26 cellular contexts compared by ENCODE assay signal in genomic region chr6:162203287-162203686, GRCh38.
"Had no signal": no experiment of that assay in that cellular context is flagged by ENCODE, and none has a peak within 500 bp of the region (broad histone marks: within the 10 kb centered on the region; RNA-seq: fewer than 3 reads in every experiment).

No MANE protein-coding gene starts in this region.

- H3K4me3 Mint-ChIP-seq: activated CD8-positive, alpha-beta T cell treated with anti-CD3 and anti-CD28 coated beads, Interleukin-2, amount 10 ng/mL, durations not matched to agents 7 days and 5 days; activated naive CD4-positive, alpha-beta T cell treated with anti-CD3 and anti-CD28 coated beads, Interleukin-2, amount 50 U/mL, for 24 hours; brain; immature natural killer cell; nephron progenitor cell; stimulated activated effector memory CD8-positive, alpha-beta T cell treated with anti-CD3 and anti-CD28 coated beads, Interleukin-12 subunit alpha, Interleukin-12 subunit beta, amount 100 ng/mL, for 72 hours; stimulated activated naive CD8-positive, alpha-beta T cell treated with anti-CD3 and anti-CD28 coated beads, Interleukin-15, amount 100 ng/mL, for 72 hours; T-helper 2 cell treated with Interferon-gamma antibody and Interleukin-4, amounts not matched to agents 5 μg/mL and 100 μg/mL, for 36 hours had no signal

- H3K36me3 Mint-ChIP-seq: brain; immature natural killer cell; stimulated activated effector memory CD8-positive, alpha-beta T cell treated with anti-CD3 and anti-CD28 coated beads, Interleukin-12 subunit alpha, Interleukin-12 subunit beta, amount 100 ng/mL, for 72 hours had no signal

- H3K9me3 Mint-ChIP-seq: activated naive CD4-positive, alpha-beta T cell treated with anti-CD3 and anti-CD28 coated beads, Interleukin-2, amount 50 U/mL, for 24 hours; nephron progenitor cell had no signal

- H3K27me3 Mint-ChIP-seq: activated naive CD4-positive, alpha-beta T cell treated with anti-CD3 and anti-CD28 coated beads, Interleukin-2, amount 50 U/mL, for 24 hours; stimulated activated naive CD8-positive, alpha-beta T cell treated with anti-CD3 and anti-CD28 coated beads, Interleukin-15, amount 100 ng/mL, for 72 hours had no signal

- H3K27ac Mint-ChIP-seq: activated CD8-positive, alpha-beta T cell treated with anti-CD3 and anti-CD28 coated beads, Interleukin-2, amount 10 ng/mL, durations not matched to agents 7 days and 5 days; activated naive CD4-positive, alpha-beta T cell treated with anti-CD3 and anti-CD28 coated beads, Interleukin-2, amount 50 U/mL, for 24 hours; brain; immature natural killer cell; nephron progenitor cell; stimulated activated effector memory CD8-positive, alpha-beta T cell treated with anti-CD3 and anti-CD28 coated beads, Interleukin-12 subunit alpha, Interleukin-12 subunit beta, amount 100 ng/mL, for 72 hours; stimulated activated naive CD8-positive, alpha-beta T cell treated with anti-CD3 and anti-CD28 coated beads, Interleukin-15, amount 100 ng/mL, for 72 hours; T-helper 2 cell treated with Interferon-gamma antibody and Interleukin-4, amounts not matched to agents 5 μg/mL and 100 μg/mL, for 36 hours had no signal

- H3K9me3 ChIP-seq: mucosa of descending colon, right lobe of liver, tibial nerve, vagina had no signal

- H3K4me3 ChIP-seq: hepatocyte, mucosa of descending colon, right lobe of liver, skin epidermis, tibial nerve, vagina had no signal

- H3K36me3 ChIP-seq: right lobe of liver, tibial nerve, vagina had no signal

- DNase-seq: activated CD4-positive, alpha-beta T cell treated with anti-CD3 and anti-CD28 coated beads for 1 hour; activated CD4-positive, alpha-beta T cell treated with anti-CD3 and anti-CD28 coated beads, Interleukin-2, amount 50 U/mL, for 1 hour; activated CD8-positive, alpha-beta T cell treated with anti-CD3 and anti-CD28 coated beads, Interleukin-2, amount 10 ng/mL, durations not matched to agents 7 days and 5 days; activated gamma-delta T cell treated with Interleukin-2 at 50 U/mL for 16 hours; anterior cingulate cortex; caudate nucleus; dermis blood vessel endothelial cell; effector CD8-positive, alpha-beta T cell; erythroblast; foreskin keratinocyte; immature natural killer cell; mesenchymal stem cell; mucosa of descending colon; nephron progenitor cell; right lobe of liver; stimulated activated CD4-positive, alpha-beta T cell treated with anti-CD3 and anti-CD28 coated beads, Interleukin-1b, Interleukin-23, amount 100 ng/mL, for 48 hours; stimulated activated naive CD8-positive, alpha-beta T cell treated with anti-CD3 and anti-CD28 coated beads, Interleukin-15, amount 100 ng/mL, for 72 hours had no signal

- ATAC-seq: activated CD8-positive, alpha-beta T cell treated with anti-CD3 and anti-CD28 coated beads, Interleukin-2, amount 10 ng/mL, durations not matched to agents 7 days and 5 days; foreskin keratinocyte; mucosa of descending colon; right lobe of liver; stimulated activated effector memory CD8-positive, alpha-beta T cell treated with anti-CD3 and anti-CD28 coated beads, Interleukin-12 subunit alpha, Interleukin-12 subunit beta, amount 100 ng/mL, for 72 hours; stimulated activated naive CD8-positive, alpha-beta T cell treated with anti-CD3 and anti-CD28 coated beads, Interleukin-15, amount 100 ng/mL, for 72 hours had no signal

- H3K4me1 Mint-ChIP-seq: activated naive CD4-positive, alpha-beta T cell treated with anti-CD3 and anti-CD28 coated beads, Interleukin-2, amount 50 U/mL, for 24 hours; immature natural killer cell; stimulated activated effector memory CD8-positive, alpha-beta T cell treated with anti-CD3 and anti-CD28 coated beads, Interleukin-12 subunit alpha, Interleukin-12 subunit beta, amount 100 ng/mL, for 72 hours; stimulated activated naive CD8-positive, alpha-beta T cell treated with anti-CD3 and anti-CD28 coated beads, Interleukin-15, amount 100 ng/mL, for 72 hours had no signal

- H3K27ac ChIP-seq: foreskin keratinocyte, hepatocyte, parathyroid adenoma, right lobe of liver, skin epidermis, tibial nerve, vagina had no signal

- H3K4me1 ChIP-seq: foreskin keratinocyte, right lobe of liver, vagina had no signal

- H3K27me3 ChIP-seq: foreskin keratinocyte, hepatocyte, right lobe of liver, tibial nerve, vagina had no signal
